24 cellular contexts compared by ENCODE assay signal in genomic region chr20:19440660-19441527, GRCh38.
A peak's percentile ranks its signal among the peaks of the same experiment; 100 is the strongest.
DNase-seq lines count a peak whose midpoint lies in the region; ATAC-seq, FAIRE-seq and TF ChIP-seq lines count a peak whose summit lies in the region.
"Had no signal": no experiment of that assay in that cellular context is flagged by ENCODE, and none has a peak within 500 bp of the region (broad histone marks: within the 10 kb centered on the region; RNA-seq: fewer than 3 reads in every experiment).

No MANE protein-coding gene starts in this region.

- H3K79me2 ChIP-seq in Loucy (ENCODE audit: insufficient read depth, low read length) = no peaks in the 10 kb centered on the region

- 72 to 86% methylated on average over 14 of the region's 14 CpGs for WGBS in sigmoid colon, 2 donors

- intact Hi-C loops in sigmoid colon (cut with DNase I) (no loop called here), CD14-positive monocyte (cut with micrococcal nuclease) (no loop called here)

- H3K4me1 Mint-ChIP-seq in effector memory CD8-positive, alpha-beta T cell (ENCODE audit: low read depth in 2 of 2) = peaks cover 4 to 8% of the 10 kb centered on the region in 2 donors
- no peaks in the 10 kb centered on the region for H3K4me1 Mint-ChIP-seq in CD14-positive monocyte
- H3K4me1 Mint-ChIP-seq: IgD-negative memory B cell, memory B cell had no signal

- peaks cover 3 to 7% of the 10 kb centered on the region in 2 donors for H3K9me3 Mint-ChIP-seq in effector memory CD8-positive, alpha-beta T cell
- peaks cover 0 to 19% (median 11%) of the 10 kb centered on the region in 7 donors for H3K9me3 Mint-ChIP-seq in CD14-positive monocyte

- peaks cover 3% of the 10 kb centered on the region; the same call in 1 of the 2 replicates for H3K36me3 ChIP-seq in Loucy (ENCODE audit: insufficient read depth, low read length)
- H3K36me3 ChIP-seq in sigmoid colon = no peaks in the 10 kb centered on the region
- no peaks in the 10 kb centered on the region for H3K36me3 ChIP-seq in MG63
- H3K36me3 ChIP-seq: ascending aorta, colonic mucosa, tibial artery had no signal

- peaks cover 17% of the 10 kb centered on the region for H3F3A ChIP-seq in Loucy (ENCODE audit: low read depth)

- FAIRE-seq in GM12892 (lab: Jason Lieb, UNC) = peak; percentile 14

- peak overlapping the region; percentile 67 for H3K9ac ChIP-seq in Loucy (ENCODE audit: low read depth, low read length, poor library complexity, severe bottlenecking)
- H3K9ac ChIP-seq: GM23248 had no signal

- H3K36me3 Mint-ChIP-seq in effector memory CD8-positive, alpha-beta T cell (ENCODE audit: insufficient read depth) = no peaks in the 10 kb centered on the region
- H3K36me3 Mint-ChIP-seq in CD14-positive monocyte = no peaks in the 10 kb centered on the region
- H3K36me3 Mint-ChIP-seq: IgD-negative memory B cell, memory B cell had no signal

- peaks cover 75% of the 10 kb centered on the region for H3K4me1 ChIP-seq in Loucy (ENCODE audit: insufficient read depth, low read length, poor library complexity, severe bottlenecking)
- no peaks in the 10 kb centered on the region for H3K4me1 ChIP-seq in sigmoid colon
- H3K4me1 ChIP-seq: colonic mucosa had no signal

- H3K4me3 ChIP-seq in Loucy (ENCODE audit: low read length, poor library complexity, severe bottlenecking) (peak overlapping the region; percentile 55), sigmoid colon (no peak overlapping the region), MG63 (no peak overlapping the region)
- H3K4me3 ChIP-seq: ascending aorta, colonic mucosa, GM23248, tibial artery had no signal

- no peak overlapping the region for H3K27ac ChIP-seq in sigmoid colon
- H3K27ac ChIP-seq: ascending aorta, colonic mucosa, GM23248, tibial artery had no signal

- H3K4me2 ChIP-seq in Loucy (ENCODE audit: low read depth, low read length, poor library complexity, severe bottlenecking) = peak overlapping the region; percentile 77

- peak overlapping the region in 1 of 2 donors; percentile 15 for H3K27ac Mint-ChIP-seq in effector memory CD8-positive, alpha-beta T cell
- peak overlapping the region in 1 of 7 donors; percentile 21 for H3K27ac Mint-ChIP-seq in CD14-positive monocyte
- H3K27ac Mint-ChIP-seq: activated CD4-positive, alpha-beta memory T cell treated with anti-CD3 and anti-CD28 coated beads, Interleukin-2, amount 10 ng/mL, durations not matched to agents 7 days and 5 days; activated T-helper 2 cell treated with anti-CD3 and anti-CD28 coated beads, Interferon-gamma antibody, Interleukin-2, Interleukin-4, amounts not matched to agents 10 μg/mL and 5 μg/mL and 100 μg/mL, durations not matched to agents 14 hours and 24 hours and 36 hours; memory B cell had no signal

- TF ChIP-seq POLR2A in GM12892 (IDR thresholded peaks at IDR 0.05; ENCODE audit: low read depth, low read length) (no peak), sigmoid colon (IDR thresholded peaks at IDR 0.05) (no peak)

- H3K9me3 ChIP-seq in Loucy (ENCODE audit: insufficient read depth, low read depth, low read length) (peaks cover 19% of the 10 kb centered on the region), sigmoid colon (peaks cover 0 to 12% (median 2%) of the 10 kb centered on the region in 4 donors), MG63 (no peaks in the 10 kb centered on the region)
- H3K9me3 ChIP-seq: colonic mucosa had no signal

- H3K27me3 ChIP-seq in Loucy (ENCODE audit: insufficient read depth, low read length, poor library complexity, severe bottlenecking) (no peaks in the 10 kb centered on the region), sigmoid colon (no peaks in the 10 kb centered on the region), MG63 (no peaks in the 10 kb centered on the region)
- H3K27me3 ChIP-seq: ascending aorta, colonic mucosa, tibial artery had no signal

- peak overlapping the region in 1 of 2 donors; percentile 37 for H3K4me3 Mint-ChIP-seq in effector memory CD8-positive, alpha-beta T cell
- no peak overlapping the region for H3K4me3 Mint-ChIP-seq in CD14-positive monocyte
- H3K4me3 Mint-ChIP-seq: activated CD4-positive, alpha-beta memory T cell treated with anti-CD3 and anti-CD28 coated beads, Interleukin-2, amount 10 ng/mL, durations not matched to agents 7 days and 5 days; IgD-negative memory B cell; memory B cell had no signal

- H3K27me3 Mint-ChIP-seq in effector memory CD8-positive, alpha-beta T cell = no peaks in the 10 kb centered on the region
- H3K27me3 Mint-ChIP-seq in CD14-positive monocyte (ENCODE audit: low read depth in 3 of 3) = peaks cover 0 to 2% (median 0%) of the 10 kb centered on the region in 3 donors
- H3K27me3 Mint-ChIP-seq: activated CD4-positive, alpha-beta memory T cell treated with anti-CD3 and anti-CD28 coated beads, Interleukin-2, amount 10 ng/mL, durations not matched to agents 7 days and 5 days; IgD-negative memory B cell had no signal

- TF ChIP-seq EP300 in sigmoid colon (IDR thresholded peaks at IDR 0.05) = no peak

- H3K9me2 ChIP-seq in Loucy (replicated peaks; ENCODE audit: low read depth, low read length) = no peaks in the 10 kb centered on the region

- peak; percentile 97 for ATAC-seq in effector memory CD8-positive, alpha-beta T cell (replicated peaks)
- no peak for ATAC-seq in HG03439 (IDR thresholded peaks at IDR 0.05; ENCODE audit: unreplicated experiment)
- ATAC-seq: Right ventricle myocardium inferior, SK-N-SH treated with all-trans-retinoic acid at 6 μM for 48 hours had no signal

- no peak for TF ChIP-seq CTCF in Loucy (conservative IDR thresholded peaks at IDR 0.05; ENCODE audit: low read length)
- TF ChIP-seq CTCF in sigmoid colon (IDR thresholded peaks at IDR 0.05) = no peak
- TF ChIP-seq CTCF in CD14-positive monocyte (IDR thresholded peaks at IDR 0.05) = no peak

- no peak overlapping the region for H2AFZ ChIP-seq in Loucy (ENCODE audit: low read length)
- H2AFZ ChIP-seq: GM23248 had no signal

- DNase-seq in GM12892 (ENCODE audit: insufficient read length) (no peak), sigmoid colon (peak; percentile 26), CD14-positive monocyte (ENCODE audit: low spot score) (no peak), MG63 (no peak)
- peak; percentile 7 to 10 (median 9) for DNase-seq in effector memory CD8-positive, alpha-beta T cell
- DNase-seq: activated CD4-positive, alpha-beta memory T cell treated with anti-CD3 and anti-CD28 coated beads, Interleukin-2, amount 10 ng/mL, durations not matched to agents 7 days and 5 days; activated T-cell treated with anti-CD3 and anti-CD28 coated beads for 4 hours; colonic mucosa; effector CD8-positive, alpha-beta T cell; GM23248; NCI-H2029 treated with DMSO at 0.1 percent for 48 hours; NCI-H2227 treated with DMSO at 0.1 percent for 48 hours; NCI-H526 treated with DMSO at 0.1 percent for 48 hours; stimulated activated CD4-positive, alpha-beta T cell treated with anti-CD3 and anti-CD28 coated beads, Interleukin-2, amount 100 ng/mL, for 24 hours; stimulated activated CD8-positive, alpha-beta memory T cell treated with anti-CD3 and anti-CD28 coated beads, Interleukin-4, amount 100 ng/mL, for 48 hours; tibial artery had no signal

- no peaks in the 10 kb centered on the region for H4K20me1 ChIP-seq in Loucy (ENCODE audit: insufficient read depth, low read length, poor library complexity, severe bottlenecking)

Comparison
In these comparisons a context has a peak if more than half of its experiments do, and no peak if none do; other contexts are left out.
1. DNase-seq: peak in effector memory CD8-positive, alpha-beta T cell (3 of 3) and sigmoid colon (single experiment); none in GM12892 (single experiment), CD14-positive monocyte (single experiment) and MG63 (single experiment).